8 cellular contexts compared by ENCODE assay signal in the genomic region with DNA sequence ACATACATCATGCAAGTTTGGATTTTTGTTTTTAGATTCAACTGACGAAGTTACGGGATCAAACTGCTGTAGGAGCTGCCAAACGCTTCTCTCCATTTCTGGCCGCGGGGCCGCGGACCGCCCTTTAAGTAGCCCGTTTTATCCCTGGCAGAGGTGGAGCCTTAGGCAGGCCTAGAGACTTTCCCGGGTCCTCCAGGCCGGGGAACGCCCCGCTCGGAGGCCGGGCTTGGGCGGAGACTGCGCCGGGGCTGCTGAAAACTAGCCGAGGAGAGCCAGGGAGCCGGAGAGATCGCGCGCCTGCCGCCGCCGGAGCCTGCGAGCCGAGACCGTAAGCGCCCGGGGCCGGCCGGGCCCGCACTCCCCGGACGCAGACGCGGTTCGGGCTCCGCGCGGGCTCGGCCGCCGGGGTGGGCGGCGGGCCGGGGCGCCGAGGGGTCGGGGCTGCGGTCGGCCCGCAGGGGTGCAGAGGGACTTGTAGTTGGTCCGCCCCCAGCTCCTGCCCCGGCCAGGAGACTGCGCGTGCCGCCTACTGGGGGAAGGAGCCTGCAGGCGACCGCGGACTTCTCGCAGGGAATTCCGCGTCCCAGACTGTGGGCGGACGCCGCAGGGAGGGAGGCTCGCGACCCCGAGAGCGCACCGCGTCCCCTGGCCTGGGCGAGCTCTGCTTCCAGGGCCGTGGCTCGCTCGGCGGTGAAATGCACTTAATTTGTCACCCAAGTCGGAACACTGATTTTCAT. TPM values are rescaled to one million over a fixed set of nuclear protein-coding genes. Genes with fewer than 3 reads are reported as not detected.
DNase-seq lines count a peak whose midpoint lies in the region; ATAC-seq and TF ChIP-seq lines count a peak whose summit lies in the region.

A gene (plus strand): TSS at position 283 of the 737 bp plus-strand sequence. CDS start 18,606 bp downstream, outside the sequence.

- peak; percentile 99 for ATAC-seq in GM19438 (IDR thresholded peaks at IDR 0.05; ENCODE audit: low read depth, unreplicated experiment)
- peak; percentile 94 for ATAC-seq in HG03571 (IDR thresholded peaks at IDR 0.05; ENCODE audit: unreplicated experiment)

- DNase-seq in CMK (ENCODE audit: low read depth) = peak; percentile 31
- DNase-seq in NOMO-1 (lab: John Stamatoyannopoulos, UW; ENCODE audit: unreplicated experiment in 2 of 2) = peak; percentile 67 to 79
- peak; percentile 43 for DNase-seq in activated T-cell treated with anti-CD3 and anti-CD28 coated beads for 1 hour (ENCODE audit: low read depth)
- DNase-seq in epithelial cell of esophagus (ENCODE audit: low read depth) = peak; percentile 89
- peak; percentile 92 for DNase-seq in mucosa of gallbladder (ENCODE audit: low spot score)
- peak; percentile 75 for DNase-seq in stimulated activated CD8-positive, alpha-beta memory T cell treated with anti-CD3 and anti-CD28 coated beads, Interleukin-4, amount 100 ng/mL, for 24 hours (ENCODE audit: low read depth)

- H3K4me3 ChIP-seq in epithelial cell of esophagus (ENCODE audit: low read length) = peak within 1 kb of the TSS; percentile 60

- TF ChIP-seq CTCF in epithelial cell of esophagus (IDR thresholded peaks at IDR 0.05; ENCODE audit: insufficient read depth, low read depth, low read length, missing control alignments) = no peak

RNA-seq across cellular contexts. Expression of the gene that starts here (rescaled TPM):
- 231 TPM for total RNA-seq in mucosa of gallbladder

Comparison
In these comparisons a context has a peak if more than half of its experiments do, and no peak if none do; other contexts are left out.
1. Peak in every context shown above with its lines: DNase-seq, ATAC-seq and H3K4me3 ChIP-seq.
2. DNase-seq: peak in every context shown above with its lines; median percentile 92 in mucosa of gallbladder; 89 in epithelial cell of esophagus; 75 in stimulated activated CD8-positive, alpha-beta memory T cell treated with anti-CD3 and anti-CD28 coated beads, Interleukin-4, amount 100 ng/mL, for 24 hours; 73 in NOMO-1; 43 in activated T-cell treated with anti-CD3 and anti-CD28 coated beads for 1 hour; 31 in CMK.